ENCODE assay signal across 1 cellular context in the genomic region with DNA sequence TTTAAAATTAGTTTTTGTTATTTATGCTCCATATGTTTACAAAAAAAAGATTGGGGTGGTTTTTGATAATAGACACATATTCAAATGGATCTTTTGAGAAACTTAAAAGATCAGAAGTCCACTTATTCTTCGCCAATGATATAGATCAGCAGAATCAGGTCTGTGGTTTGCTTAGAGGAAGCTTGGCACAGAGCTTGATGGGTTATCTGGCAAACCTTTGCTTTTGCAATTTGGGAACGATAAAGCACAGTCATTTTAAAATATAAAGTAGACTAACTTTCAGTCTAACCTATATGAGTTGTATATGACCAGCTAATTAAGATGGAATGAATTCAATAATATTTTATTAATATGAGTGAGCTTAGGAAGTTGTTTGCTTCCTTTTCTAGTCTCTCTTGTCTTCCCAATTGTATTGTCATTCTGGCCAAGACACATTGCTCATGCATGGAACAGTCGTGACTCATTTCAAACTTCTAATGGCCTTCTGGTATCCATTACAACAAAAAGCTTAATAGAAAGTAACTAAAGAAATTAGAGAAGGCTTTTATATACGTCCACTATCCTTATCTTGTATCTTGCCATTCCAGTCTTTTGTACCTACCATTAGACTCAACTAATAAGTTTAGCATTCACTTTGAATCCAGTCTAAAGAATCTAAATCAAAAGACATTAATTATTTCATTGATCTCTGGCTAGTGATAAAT.
TF ChIP-seq lines count a peak whose summit lies in the region.

No MANE protein-coding gene starts in this region.

TF ChIP-seq in SK-N-SH, 30 proteins besides CTCF, POLR2A, EP300 and RAD21 (continued from another document):
- TF ChIP-seq NRF1 (IDR thresholded peaks at IDR 0.05; ENCODE audit: low read depth, low read length) = no peak
- no peak for TF ChIP-seq RFX5 (IDR thresholded peaks at IDR 0.05; ENCODE audit: low read length)
- peak; percentile 26; the same call in 1 of the 2 replicates for TF ChIP-seq TAF1 (IDR thresholded peaks at IDR 0.05; ENCODE audit: borderline replicate concordance, low read depth, low read length)
- TF ChIP-seq, protein P1, sequence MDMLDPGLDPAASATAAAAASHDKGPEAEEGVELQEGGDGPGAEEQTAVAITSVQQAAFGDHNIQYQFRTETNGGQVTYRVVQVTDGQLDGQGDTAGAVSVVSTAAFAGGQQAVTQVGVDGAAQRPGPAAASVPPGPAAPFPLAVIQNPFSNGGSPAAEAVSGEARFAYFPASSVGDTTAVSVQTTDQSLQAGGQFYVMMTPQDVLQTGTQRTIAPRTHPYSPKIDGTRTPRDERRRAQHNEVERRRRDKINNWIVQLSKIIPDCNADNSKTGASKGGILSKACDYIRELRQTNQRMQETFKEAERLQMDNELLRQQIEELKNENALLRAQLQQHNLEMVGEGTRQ (IDR thresholded peaks at IDR 0.05; ENCODE audit: borderline replicate concordance, low read depth, low read length) = no peak
- peak; percentile 51; the same call in 1 of the 2 replicates for TF ChIP-seq YY1 (IDR thresholded peaks at IDR 0.05; ENCODE audit: low read depth)
- TF ChIP-seq FOXM1 (IDR thresholded peaks at IDR 0.05; ENCODE audit: low read depth) = peak; percentile 97
- peak; percentile 99 for TF ChIP-seq TCF12 (IDR thresholded peaks at IDR 0.05)
- peak; percentile 85; the same call in 1 of the 2 replicates for TF ChIP-seq POLR2AphosphoS5 (IDR thresholded peaks at IDR 0.05; ENCODE audit: low read depth, low read length)
- TF ChIP-seq RXRA (IDR thresholded peaks at IDR 0.05; ENCODE audit: borderline replicate concordance, low read depth) = peak; percentile 80; the same call in 1 of the 2 replicates
- no peak; the same call in 1 of the 2 replicates for TF ChIP-seq SIN3A (IDR thresholded peaks at IDR 0.05; ENCODE audit: borderline replicate concordance, low read depth, low read length)
- peak; percentile 95 for TF ChIP-seq JUND (IDR thresholded peaks at IDR 0.05)
- TF ChIP-seq MXI1 (IDR thresholded peaks at IDR 0.05; ENCODE audit: low read depth, low read length) = no peak
- peak; percentile 60; the same call in 1 of the 2 replicates for TF ChIP-seq ZBTB33 (IDR thresholded peaks at IDR 0.05; ENCODE audit: borderline replicate concordance, low read depth)
- no peak for TF ChIP-seq SMC3 (IDR thresholded peaks at IDR 0.05; ENCODE audit: low read depth, low read length)
- no peak for TF ChIP-seq REST (IDR thresholded peaks at IDR 0.05; ENCODE audit: low read depth, low read length)
- TF ChIP-seq MEF2A (IDR thresholded peaks at IDR 0.05; ENCODE audit: borderline replicate concordance, low read depth) = peak; percentile 27; the same call in 1 of the 2 replicates
- no peak for TF ChIP-seq USF1 (IDR thresholded peaks at IDR 0.05; ENCODE audit: borderline replicate concordance, low read depth)
- no peak; the same call in 1 of the 2 replicates for TF ChIP-seq ELF1 (IDR thresholded peaks at IDR 0.05)
- TF ChIP-seq TEAD4 (IDR thresholded peaks at IDR 0.05; ENCODE audit: borderline replicate concordance, insufficient read depth) = peak; percentile 98
- TF ChIP-seq, protein P2, sequence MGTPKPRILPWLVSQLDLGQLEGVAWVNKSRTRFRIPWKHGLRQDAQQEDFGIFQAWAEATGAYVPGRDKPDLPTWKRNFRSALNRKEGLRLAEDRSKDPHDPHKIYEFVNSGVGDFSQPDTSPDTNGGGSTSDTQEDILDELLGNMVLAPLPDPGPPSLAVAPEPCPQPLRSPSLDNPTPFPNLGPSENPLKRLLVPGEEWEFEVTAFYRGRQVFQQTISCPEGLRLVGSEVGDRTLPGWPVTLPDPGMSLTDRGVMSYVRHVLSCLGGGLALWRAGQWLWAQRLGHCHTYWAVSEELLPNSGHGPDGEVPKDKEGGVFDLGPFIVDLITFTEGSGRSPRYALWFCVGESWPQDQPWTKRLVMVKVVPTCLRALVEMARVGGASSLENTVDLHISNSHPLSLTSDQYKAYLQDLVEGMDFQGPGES (IDR thresholded peaks at IDR 0.05; ENCODE audit: low read depth, low read length) = no peak
- TF ChIP-seq FOXJ3 (CRISPR knock-in tag; IDR thresholded peaks at IDR 0.05) = no peak
- no peak for TF ChIP-seq GATA2 (CRISPR knock-in tag; IDR thresholded peaks at IDR 0.05)
- no peak for TF ChIP-seq EZH2phosphoT487 (IDR thresholded peaks at IDR 0.05; ENCODE audit: borderline replicate concordance, low read depth)
- peak; percentile 91 for TF ChIP-seq FOSL2 (IDR thresholded peaks at IDR 0.05; ENCODE audit: borderline replicate concordance, low read depth)
- no peak for TF ChIP-seq GABPA (IDR thresholded peaks at IDR 0.05; ENCODE audit: low read depth)
- TF ChIP-seq, protein P3, sequence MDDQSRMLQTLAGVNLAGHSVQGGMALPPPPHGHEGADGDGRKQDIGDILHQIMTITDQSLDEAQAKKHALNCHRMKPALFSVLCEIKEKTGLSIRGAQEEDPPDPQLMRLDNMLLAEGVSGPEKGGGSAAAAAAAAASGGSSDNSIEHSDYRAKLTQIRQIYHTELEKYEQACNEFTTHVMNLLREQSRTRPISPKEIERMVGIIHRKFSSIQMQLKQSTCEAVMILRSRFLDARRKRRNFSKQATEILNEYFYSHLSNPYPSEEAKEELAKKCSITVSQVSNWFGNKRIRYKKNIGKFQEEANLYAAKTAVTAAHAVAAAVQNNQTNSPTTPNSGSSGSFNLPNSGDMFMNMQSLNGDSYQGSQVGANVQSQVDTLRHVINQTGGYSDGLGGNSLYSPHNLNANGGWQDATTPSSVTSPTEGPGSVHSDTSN (IDR thresholded peaks at IDR 0.05) = peak; percentile 93
- no peak for TF ChIP-seq CHD2 (IDR thresholded peaks at IDR 0.05; ENCODE audit: low read length, partially characterized antibody)
